ENCODE assay signal across 24 cellular contexts in the genomic region with DNA sequence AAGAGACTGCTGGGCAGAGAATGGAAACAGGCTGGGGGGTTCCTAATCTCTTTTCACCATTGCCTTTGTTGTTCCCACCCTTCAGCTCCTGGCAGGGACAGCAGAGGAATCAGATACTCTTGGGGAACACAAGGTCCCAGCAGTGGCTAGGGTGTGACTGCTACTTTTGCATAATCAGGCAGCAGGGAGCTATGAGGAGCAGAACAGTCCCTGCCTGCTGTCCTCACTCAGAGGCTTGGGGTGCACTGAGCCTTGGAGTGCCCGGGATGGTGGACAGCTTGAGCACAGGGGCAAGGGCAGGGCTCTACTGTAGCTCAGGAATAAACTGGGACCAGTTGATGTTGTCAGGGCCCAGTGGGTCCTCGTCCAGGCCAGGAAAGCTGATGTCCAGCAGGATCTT. TPM values are rescaled to one million over a fixed set of nuclear protein-coding genes. Genes with fewer than 3 reads are reported as not detected.
DNase-seq lines count a peak whose midpoint lies in the region; ATAC-seq and TF ChIP-seq lines count a peak whose summit lies in the region.
"Had no signal": no experiment of that assay in that cellular context is flagged by ENCODE, and none has a peak within 500 bp of the region (broad histone marks: within the 10 kb centered on the region; RNA-seq: fewer than 3 reads in every experiment).

No MANE protein-coding gene starts in this region.

- H3K36me3 ChIP-seq in DND-41 (ENCODE audit: insufficient read depth, low read length) (peaks cover 50% of the 10 kb centered on the region), neural progenitor cell (peaks cover 15% of the 10 kb centered on the region), ascending aorta (no peaks in the 10 kb centered on the region)

- H3K79me2 ChIP-seq in DND-41 (ENCODE audit: insufficient read depth, low read length) (no peaks in the 10 kb centered on the region), neural progenitor cell (ENCODE audit: low read depth) (no peaks in the 10 kb centered on the region)

- in situ Hi-C loops in GM18951 (cut with MboI; ENCODE audit: low sequenced_read_pairs, unreplicated experiment) = loop anchor here (25.0 kb wide), 1 partner anchor 179 kb away; no protein-coding TSS in a partner anchor

- H3K9me3 ChIP-seq in DND-41 (ENCODE audit: insufficient read depth, low read length, severe bottlenecking) (no peaks in the 10 kb centered on the region), neural progenitor cell (ENCODE audit: low read depth) (no peaks in the 10 kb centered on the region), ascending aorta (no peaks in the 10 kb centered on the region)
- H3K9me3 ChIP-seq: BE2C, MG63 had no signal

- TF ChIP-seq POLR2A in GM18951 (IDR thresholded peaks at IDR 0.05; ENCODE audit: extremely low read depth, insufficient read depth, insufficient read length) = peak; percentile 2
- 0 out of 2 replicates have a peak, but pooled peaks have one; percentile 19 for TF ChIP-seq POLR2A in Raji (IDR thresholded peaks at IDR 0.05; ENCODE audit: insufficient read depth, low read depth, low read length)

- H3K27me3 Mint-ChIP-seq in neural progenitor cell (ENCODE audit: insufficient read depth, low read depth) (peaks cover 11% of the 10 kb centered on the region), natural killer cell (ENCODE audit: low read depth in 2 of 2) (no peaks in the 10 kb centered on the region)
- no peaks in the 10 kb centered on the region for H3K27me3 Mint-ChIP-seq in activated T-helper 1 cell treated with anti-CD3 and anti-CD28 coated beads, Interleukin-12 subunit alpha, Interleukin-12 subunit beta, Interleukin-2, Interleukin-4 antibody, amounts not matched to agents 30 ng/mL and 10 ng/mL and 1 ng/mL, durations not matched to agents 14 hours and 24 hours and 36 hours (ENCODE audit: insufficient read depth)
- H3K27me3 Mint-ChIP-seq: CD4-positive, alpha-beta memory T cell had no signal

- H3K4me3 ChIP-seq in DND-41 (ENCODE audit: low read depth in 1 of 2, low read length in 2 of 2) (no peak overlapping the region), neural progenitor cell (no peak overlapping the region), ascending aorta (no peak overlapping the region)
- H3K4me3 ChIP-seq: GM12878, MG63 had no signal

- H3K4me2 ChIP-seq in DND-41 (ENCODE audit: insufficient read depth, low read length) = no peak overlapping the region
- no peak overlapping the region for H3K4me2 ChIP-seq in neural progenitor cell

- no peaks in the 10 kb centered on the region for H3K27me3 ChIP-seq in DND-41 (ENCODE audit: insufficient read depth, low read length, poor library complexity)
- H3K27me3 ChIP-seq in neural progenitor cell = peaks cover 5% of the 10 kb centered on the region
- H3K27me3 ChIP-seq in ascending aorta = no peaks in the 10 kb centered on the region
- H3K27me3 ChIP-seq: BE2C, MG63 had no signal

- TF ChIP-seq CTCF in DND-41 (IDR thresholded peaks at IDR 0.05; ENCODE audit: borderline replicate concordance, extremely low read depth, low read length, poor library complexity, severe bottlenecking) = no peak
- TF ChIP-seq CTCF in neural progenitor cell (IDR thresholded peaks at IDR 0.05) = no peak
- no peak for TF ChIP-seq CTCF in natural killer cell (IDR thresholded peaks at IDR 0.05)
- TF ChIP-seq CTCF in ascending aorta (IDR thresholded peaks at IDR 0.05) = no peak

- peaks cover 12% of the 10 kb centered on the region; the same call in 1 of the 2 replicates for H4K20me1 ChIP-seq in DND-41 (ENCODE audit: insufficient read depth, low read length)
- H4K20me1 ChIP-seq in neural progenitor cell (ENCODE audit: low read depth) = peaks cover 25% of the 10 kb centered on the region

- H2AFZ ChIP-seq in DND-41 (ENCODE audit: low read depth, low read length) = no peak overlapping the region
- no peak overlapping the region for H2AFZ ChIP-seq in neural progenitor cell (replicated peaks)

- H3K27ac Mint-ChIP-seq in neural progenitor cell (no peak overlapping the region), natural killer cell (no peak overlapping the region)
- no peak overlapping the region for H3K27ac Mint-ChIP-seq in activated T-helper 1 cell treated with anti-CD3 and anti-CD28 coated beads, Interleukin-12 subunit alpha, Interleukin-12 subunit beta, Interleukin-2, Interleukin-4 antibody, amounts not matched to agents 30 ng/mL and 10 ng/mL and 1 ng/mL, durations not matched to agents 14 hours and 24 hours and 36 hours
- H3K27ac Mint-ChIP-seq: HFFc6; T-helper 1 cell treated with Interleukin-12 subunit alpha and Interleukin-12 subunit beta and Interleukin-4 antibody, amounts not matched to agents 30 μg/mL and 1 μg/mL, for 36 hours had no signal

- peaks cover 32% of the 10 kb centered on the region for H3K36me3 Mint-ChIP-seq in neural progenitor cell
- no peaks in the 10 kb centered on the region for H3K36me3 Mint-ChIP-seq in natural killer cell
- H3K36me3 Mint-ChIP-seq in activated T-helper 1 cell treated with anti-CD3 and anti-CD28 coated beads, Interleukin-12 subunit alpha, Interleukin-12 subunit beta, Interleukin-2, Interleukin-4 antibody, amounts not matched to agents 30 ng/mL and 10 ng/mL and 1 ng/mL, durations not matched to agents 14 hours and 24 hours and 36 hours (ENCODE audit: low read depth) = peaks cover 35% of the 10 kb centered on the region

- intact Hi-C loops in natural killer cell (cut with micrococcal nuclease) = no loop called here
- intact Hi-C loops in activated T-helper 1 cell treated with anti-CD3 and anti-CD28 coated beads, Interleukin-12 subunit alpha, Interleukin-12 subunit beta, Interleukin-2, Interleukin-4 antibody, amounts not matched to agents 30 ng/mL and 10 ng/mL and 1 ng/mL, durations not matched to agents 14 hours and 24 hours and 36 hours (cut with micrococcal nuclease) = no loop called here
- intact Hi-C loops in ascending aorta (cut with DNase I) = no loop called here

- H3K9ac ChIP-seq in DND-41 (ENCODE audit: low read depth, low read length) (no peak overlapping the region), neural progenitor cell (no peak overlapping the region)

- H3K4me1 ChIP-seq in DND-41 (ENCODE audit: insufficient read depth, low read length) = no peaks in the 10 kb centered on the region
- H3K4me1 ChIP-seq in neural progenitor cell = peaks cover 25% of the 10 kb centered on the region
- H3K4me1 ChIP-seq in ascending aorta = peaks cover 0 to 2% of the 10 kb centered on the region in 2 donors
- H3K4me1 ChIP-seq: BE2C had no signal

- H3K4me1 Mint-ChIP-seq in neural progenitor cell = peaks cover 20% of the 10 kb centered on the region
- H3K4me1 Mint-ChIP-seq in natural killer cell = peaks cover 0 to 5% of the 10 kb centered on the region in 2 donors
- peaks cover 6% of the 10 kb centered on the region for H3K4me1 Mint-ChIP-seq in activated T-helper 1 cell treated with anti-CD3 and anti-CD28 coated beads, Interleukin-12 subunit alpha, Interleukin-12 subunit beta, Interleukin-2, Interleukin-4 antibody, amounts not matched to agents 30 ng/mL and 10 ng/mL and 1 ng/mL, durations not matched to agents 14 hours and 24 hours and 36 hours (ENCODE audit: low read depth)

- peaks cover 36% of the 10 kb centered on the region for H3F3A ChIP-seq in neural progenitor cell (ENCODE audit: low read depth)

- DNase-seq in DND-41 (no peak), neural progenitor cell (ENCODE audit: low spot score) (peak; percentile 30), natural killer cell (no peak), AG08395 (ENCODE audit: low spot score) (no peak), ascending aorta (ENCODE audit: low spot score in 2 of 2) (no peak)
- no peak for DNase-seq in activated T-helper 1 cell treated with anti-CD3 and anti-CD28 coated beads, Interleukin-12 subunit alpha, Interleukin-12 subunit beta, Interleukin-2, Interleukin-4 antibody, amounts not matched to agents 30 ng/mL and 10 ng/mL and 1 ng/mL, durations not matched to agents 14 hours and 24 hours and 36 hours (ENCODE audit: low spot score)
- DNase-seq: BE2C; Calu3; CD4-positive, alpha-beta memory T cell; EL; HFFc6; MG63; NCI-H1048; NCI-H1436; NCI-H2029 treated with DMSO at 0.1 percent for 48 hours; NCI-H748 treated with DMSO at 0.1 percent for 48 hours; NK-92 treated with Interleukin-12 subunit alpha and Interleukin-12 subunit beta, amount 100 ng/mL, for 24 hours had no signal

- H3K4me3 Mint-ChIP-seq in neural progenitor cell (no peak overlapping the region), natural killer cell (no peak overlapping the region)
- no peak overlapping the region for H3K4me3 Mint-ChIP-seq in activated T-helper 1 cell treated with anti-CD3 and anti-CD28 coated beads, Interleukin-12 subunit alpha, Interleukin-12 subunit beta, Interleukin-2, Interleukin-4 antibody, amounts not matched to agents 30 ng/mL and 10 ng/mL and 1 ng/mL, durations not matched to agents 14 hours and 24 hours and 36 hours
- H3K4me3 Mint-ChIP-seq: CD4-positive, alpha-beta memory T cell; HFFc6; T-helper 1 cell treated with Interleukin-12 subunit alpha and Interleukin-12 subunit beta and Interleukin-4 antibody, amounts not matched to agents 30 μg/mL and 1 μg/mL, for 36 hours had no signal

- H3K9me3 Mint-ChIP-seq in neural progenitor cell (no peaks in the 10 kb centered on the region), natural killer cell (no peaks in the 10 kb centered on the region)
- H3K9me3 Mint-ChIP-seq in activated T-helper 1 cell treated with anti-CD3 and anti-CD28 coated beads, Interleukin-12 subunit alpha, Interleukin-12 subunit beta, Interleukin-2, Interleukin-4 antibody, amounts not matched to agents 30 ng/mL and 10 ng/mL and 1 ng/mL, durations not matched to agents 14 hours and 24 hours and 36 hours = no peaks in the 10 kb centered on the region
- H3K9me3 Mint-ChIP-seq: CD4-positive, alpha-beta memory T cell; HFFc6; T-helper 1 cell treated with Interleukin-12 subunit alpha and Interleukin-12 subunit beta and Interleukin-4 antibody, amounts not matched to agents 30 μg/mL and 1 μg/mL, for 36 hours had no signal

- H3K27ac ChIP-seq in DND-41 (ENCODE audit: low read length) (no peak overlapping the region), neural progenitor cell (peak overlapping the region; percentile 27), ascending aorta (no peak overlapping the region)

- ATAC-seq in DND-41 (ENCODE audit: insufficient read depth, low read depth) = peak; percentile 24; the same call in 2 of the 3 replicates
- no peak for ATAC-seq in natural killer cell
- ATAC-seq: GM12878 had no signal

RNA-seq across cellular contexts. Expression of gene TEX52, which starts 1.5 kb away (rescaled TPM):
- total RNA-seq in neural progenitor cell (ENCODE audit: low replicate concordance) (not detected in 2 replicates), natural killer cell (not detected), ascending aorta (not detected)
- total RNA-seq in activated T-helper 1 cell treated with anti-CD3 and anti-CD28 coated beads, Interleukin-12 subunit alpha, Interleukin-12 subunit beta, Interleukin-2, Interleukin-4 antibody, amounts not matched to agents 30 ng/mL and 10 ng/mL and 1 ng/mL, durations not matched to agents 14 hours and 24 hours and 36 hours = 0.17 TPM in 1 of 2 replicates, not detected in the other
- total RNA-seq: Calu3; CD4-positive, alpha-beta memory T cell; GM12878; H4; HFFc6; NCI-H460 had no signal

RNA-seq across cellular contexts. Expression of gene FOXM1, which starts 18.6 kb away (rescaled TPM):
- 38.2 and 50.9 TPM in 2 replicates for total RNA-seq in neural progenitor cell (ENCODE audit: low replicate concordance)
- 1 to 10 TPM; 1.8 to 3.6 (median 2.6) TPM for total RNA-seq in natural killer cell
- 72.6 and 75.9 TPM in 2 replicates for total RNA-seq in activated T-helper 1 cell treated with anti-CD3 and anti-CD28 coated beads, Interleukin-12 subunit alpha, Interleukin-12 subunit beta, Interleukin-2, Interleukin-4 antibody, amounts not matched to agents 30 ng/mL and 10 ng/mL and 1 ng/mL, durations not matched to agents 14 hours and 24 hours and 36 hours
- total RNA-seq in ascending aorta = not detected

RNA-seq across cellular contexts. Expression of gene RHNO1, which starts 18.7 kb away (rescaled TPM):
- total RNA-seq in neural progenitor cell (ENCODE audit: low replicate concordance) = 95.5 and 140 TPM in 2 replicates
- total RNA-seq in natural killer cell = 10 to 100 TPM in 1 of 3 donors, 1 to 10 TPM in 2; 9.2 to 13.6 (median 9.4) TPM
- total RNA-seq in activated T-helper 1 cell treated with anti-CD3 and anti-CD28 coated beads, Interleukin-12 subunit alpha, Interleukin-12 subunit beta, Interleukin-2, Interleukin-4 antibody, amounts not matched to agents 30 ng/mL and 10 ng/mL and 1 ng/mL, durations not matched to agents 14 hours and 24 hours and 36 hours = 43.3 and 48.1 TPM in 2 replicates
- total RNA-seq in ascending aorta = 2.9 TPM

RNA-seq across cellular contexts. Expression of gene NRIP2, which starts 23.5 kb away (rescaled TPM):
- total RNA-seq in neural progenitor cell (ENCODE audit: low replicate concordance) (0.09 and 0.65 TPM in 2 replicates), natural killer cell (not detected), ascending aorta (9.7 TPM)
- total RNA-seq in activated T-helper 1 cell treated with anti-CD3 and anti-CD28 coated beads, Interleukin-12 subunit alpha, Interleukin-12 subunit beta, Interleukin-2, Interleukin-4 antibody, amounts not matched to agents 30 ng/mL and 10 ng/mL and 1 ng/mL, durations not matched to agents 14 hours and 24 hours and 36 hours = not detected in 2 replicates
- total RNA-seq: Calu3; CD4-positive, alpha-beta memory T cell; GM12878; HFFc6; NCI-H460; OCI-LY7 had no signal

RNA-seq across cellular contexts. Expression of gene TULP3, which starts 32.4 kb away (rescaled TPM):
- 33.4 and 33.5 TPM in 2 replicates for total RNA-seq in neural progenitor cell (ENCODE audit: low replicate concordance)
- 1 to 10 TPM; 5.1 to 8.7 (median 6.2) TPM for total RNA-seq in natural killer cell
- 7.9 and 8.6 TPM in 2 replicates for total RNA-seq in activated T-helper 1 cell treated with anti-CD3 and anti-CD28 coated beads, Interleukin-12 subunit alpha, Interleukin-12 subunit beta, Interleukin-2, Interleukin-4 antibody, amounts not matched to agents 30 ng/mL and 10 ng/mL and 1 ng/mL, durations not matched to agents 14 hours and 24 hours and 36 hours
- total RNA-seq in ascending aorta = 24.8 TPM
